8 cellular contexts compared by ENCODE assay signal in genomic region chr7:138097064-138097741, GRCh38. TPM values are rescaled to one million over a fixed set of nuclear protein-coding genes. Genes with fewer than 3 reads are reported as not detected.
A peak's percentile ranks its signal among the peaks of the same experiment; 100 is the strongest.
DNase-seq lines count a peak whose midpoint lies in the region; ATAC-seq, FAIRE-seq and TF ChIP-seq lines count a peak whose summit lies in the region.

No MANE protein-coding gene starts in this region.

- no peak for ATAC-seq in foreskin keratinocyte

- H3K36me3 ChIP-seq in breast epithelium (no peaks in the 10 kb centered on the region), Loucy (ENCODE audit: insufficient read depth, low read length) (no peaks in the 10 kb centered on the region), astrocyte (ENCODE audit: insufficient read depth, low read length) (no peaks in the 10 kb centered on the region), parathyroid adenoma (ENCODE audit: control insufficient read depth, insufficient read depth, low read length) (no peaks in the 10 kb centered on the region)

- no peak overlapping the region for H3K4me3 Mint-ChIP-seq in MCF 10A (ENCODE audit: unreplicated experiment)
- no peak overlapping the region for H3K4me3 Mint-ChIP-seq in astrocyte (ENCODE audit: unreplicated experiment)

- no peak for TF ChIP-seq POLR2A in breast epithelium (IDR thresholded peaks at IDR 0.05)

- H3K27ac Mint-ChIP-seq in MCF 10A (ENCODE audit: low read depth, unreplicated experiment) (no peak overlapping the region), astrocyte (ENCODE audit: unreplicated experiment) (no peak overlapping the region)

- H3K9me3 ChIP-seq in breast epithelium = no peaks in the 10 kb centered on the region
- no peaks in the 10 kb centered on the region for H3K9me3 ChIP-seq in Loucy (ENCODE audit: insufficient read depth, low read depth, low read length)
- no peaks in the 10 kb centered on the region for H3K9me3 ChIP-seq in astrocyte (ENCODE audit: insufficient read depth, low read depth, low read length)
- no peaks in the 10 kb centered on the region for H3K9me3 ChIP-seq in parathyroid adenoma (ENCODE audit: control insufficient read depth, low read length)

- no peaks in the 10 kb centered on the region for H4K20me1 ChIP-seq in Loucy (ENCODE audit: insufficient read depth, low read length, poor library complexity, severe bottlenecking)
- no peaks in the 10 kb centered on the region for H4K20me1 ChIP-seq in astrocyte (ENCODE audit: insufficient read depth, low read length)

- CTCF ChIA-PET in MCF 10A (lab: Yijun Ruan, JAX) = interaction anchor here (0.8 to 1.2 kb wide), 5 partner anchors 15 to 646 kb away, joined by 3 to 12 read pairs (median 3); no protein-coding TSS in a partner anchor

- H2AFZ ChIP-seq in Loucy (ENCODE audit: low read length) (no peak overlapping the region), astrocyte (ENCODE audit: low read depth, low read length) (no peak overlapping the region), parathyroid adenoma (no peak overlapping the region)

- H3K4me3 ChIP-seq in breast epithelium (no peak overlapping the region), Loucy (ENCODE audit: low read length, poor library complexity, severe bottlenecking) (no peak overlapping the region), astrocyte (ENCODE audit: insufficient read depth, low read depth, low read length) (no peak overlapping the region), parathyroid adenoma (ENCODE audit: low read depth, low read length) (no peak overlapping the region)

- H3K9ac ChIP-seq in Loucy (ENCODE audit: low read depth, low read length, poor library complexity, severe bottlenecking) = no peak overlapping the region
- no peak overlapping the region for H3K9ac ChIP-seq in astrocyte (ENCODE audit: low read length)
- no peak overlapping the region for H3K9ac ChIP-seq in parathyroid adenoma

- FAIRE-seq in astrocyte (lab: Jason Lieb, UNC) = no peak

- H3K9me3 Mint-ChIP-seq in MCF 10A (ENCODE audit: unreplicated experiment) (no peaks in the 10 kb centered on the region), astrocyte (ENCODE audit: unreplicated experiment) (peaks cover 3% of the 10 kb centered on the region)

- no peaks in the 10 kb centered on the region for H3K27me3 Mint-ChIP-seq in MCF 10A (ENCODE audit: insufficient read depth, unreplicated experiment)
- H3K27me3 Mint-ChIP-seq in astrocyte (ENCODE audit: low read depth, unreplicated experiment) = no peaks in the 10 kb centered on the region

- H3K79me2 ChIP-seq in Loucy (ENCODE audit: insufficient read depth, low read length) = no peaks in the 10 kb centered on the region
- no peaks in the 10 kb centered on the region for H3K79me2 ChIP-seq in astrocyte (ENCODE audit: insufficient read depth, low read length)
- no peaks in the 10 kb centered on the region for H3K79me2 ChIP-seq in parathyroid adenoma

- H3K4me2 ChIP-seq in Loucy (ENCODE audit: low read depth, low read length, poor library complexity, severe bottlenecking) (no peak overlapping the region), astrocyte (ENCODE audit: low read length) (no peak overlapping the region), parathyroid adenoma (ENCODE audit: low read length) (no peak overlapping the region)

- DNase-seq in MCF 10A (ENCODE audit: unreplicated experiment) = peak; percentile 51
- no peak for DNase-seq in breast epithelium (ENCODE audit: low spot score in 2 of 2)
- DNase-seq in astrocyte (ENCODE audit: low read depth) = peak; percentile 8
- no peak for DNase-seq in foreskin keratinocyte
- DNase-seq in activated effector memory CD4-positive, alpha-beta T cell treated with Interleukin-2 at 50 U/mL for 16 hours = no peak
- DNase-seq in superior temporal gyrus (ENCODE audit: extremely low spot score) = no peak

- no peak overlapping the region for H3K27ac ChIP-seq in breast epithelium
- H3K27ac ChIP-seq in astrocyte (ENCODE audit: low read depth, low read length) = no peak overlapping the region
- no peak overlapping the region for H3K27ac ChIP-seq in parathyroid adenoma
- H3K27ac ChIP-seq in foreskin keratinocyte = no peak overlapping the region

- TF ChIP-seq CTCF in MCF 10A (IDR thresholded peaks at IDR 0.05; ENCODE audit: unreplicated experiment) = peak; percentile 37
- TF ChIP-seq CTCF in breast epithelium (IDR thresholded peaks at IDR 0.05) = no peak
- peak; percentile 59 for TF ChIP-seq CTCF in Loucy (conservative IDR thresholded peaks at IDR 0.05; ENCODE audit: low read length)
- TF ChIP-seq CTCF in astrocyte (IDR thresholded peaks at IDR 0.05; ENCODE audit: insufficient read depth, low read depth, low read length) = peak; percentile 34
- peak; percentile 18 for TF ChIP-seq CTCF in parathyroid adenoma (IDR thresholded peaks at IDR 0.05)
- no peak for TF ChIP-seq CTCF in foreskin keratinocyte (conservative IDR thresholded peaks at IDR 0.05)

- H3K4me1 Mint-ChIP-seq in MCF 10A (ENCODE audit: insufficient read depth, unreplicated experiment) (peaks cover 10% of the 10 kb centered on the region), astrocyte (ENCODE audit: low read depth, unreplicated experiment) (no peaks in the 10 kb centered on the region)

- no peaks in the 10 kb centered on the region for H3K9me2 ChIP-seq in Loucy (replicated peaks; ENCODE audit: low read depth, low read length)

- BruUV-seq in MCF 10A (replicated peaks; lab: Mats Ljungman, UMichigan) = no TSS peak

- H3K36me3 Mint-ChIP-seq in MCF 10A (ENCODE audit: insufficient read depth, unreplicated experiment) = no peaks in the 10 kb centered on the region
- H3K36me3 Mint-ChIP-seq in astrocyte (ENCODE audit: low read depth, unreplicated experiment) = no peaks in the 10 kb centered on the region

- H3K4me1 ChIP-seq in breast epithelium (no peaks in the 10 kb centered on the region), Loucy (ENCODE audit: insufficient read depth, low read length, poor library complexity, severe bottlenecking) (no peaks in the 10 kb centered on the region), astrocyte (ENCODE audit: insufficient read depth, low read length) (no peaks in the 10 kb centered on the region), parathyroid adenoma (no peaks in the 10 kb centered on the region), foreskin keratinocyte (no peaks in the 10 kb centered on the region)

- intact Hi-C loops in MCF 10A (cut with micrococcal nuclease) = loop anchor here (1.0 to 5.0 kb wide), 2 partner anchors 440 to 641 kb away; no protein-coding TSS in a partner anchor
- intact Hi-C loops in breast epithelium (cut with DNase I; ENCODE audit: low total_unique reads) = no loop called here

- H3K27me3 ChIP-seq in breast epithelium = no peaks in the 10 kb centered on the region
- no peaks in the 10 kb centered on the region for H3K27me3 ChIP-seq in Loucy (ENCODE audit: insufficient read depth, low read length, poor library complexity, severe bottlenecking)
- H3K27me3 ChIP-seq in astrocyte (ENCODE audit: insufficient read depth, low read length) = no peaks in the 10 kb centered on the region
- no peaks in the 10 kb centered on the region for H3K27me3 ChIP-seq in parathyroid adenoma (ENCODE audit: control insufficient read depth, insufficient read depth, low read length)
- no peaks in the 10 kb centered on the region for H3K27me3 ChIP-seq in foreskin keratinocyte

- POLR2A ChIA-PET in MCF 10A (lab: Yijun Ruan, JAX) = no interaction called here

- no peaks in the 10 kb centered on the region for H3F3A ChIP-seq in Loucy (ENCODE audit: low read depth)

RNA-seq across cellular contexts. Expression of gene AKR1D1, which starts 20.9 kb away (rescaled TPM):
- total RNA-seq in MCF 10A (2022) (not detected in 2 replicates), breast epithelium (under 1 TPM in 1 of 3 donors, not detected in 2; 0.59 TPM), astrocyte (not detected in 2 replicates), foreskin keratinocyte (not detected in 2 replicates)
- not detected in 2 replicates for polyA plus RNA-seq in foreskin keratinocyte

Comparison
In these comparisons a context has a peak if more than half of its experiments do, and no peak if none do; other contexts are left out.
1. DNase-seq: peak in MCF 10A (single experiment) and astrocyte (single experiment); none in breast epithelium (0 of 2), foreskin keratinocyte (0 of 2), activated effector memory CD4-positive, alpha-beta T cell treated with Interleukin-2 at 50 U/mL for 16 hours (single experiment) and superior temporal gyrus (single experiment).
2. CTCF ChIP-seq: peak in MCF 10A (single experiment), Loucy (single experiment), astrocyte (single experiment) and parathyroid adenoma (single experiment); none in breast epithelium (0 of 3) and foreskin keratinocyte (single experiment).